Comparison of ENCODE assay signal across 11 cellular contexts in the genomic region with DNA sequence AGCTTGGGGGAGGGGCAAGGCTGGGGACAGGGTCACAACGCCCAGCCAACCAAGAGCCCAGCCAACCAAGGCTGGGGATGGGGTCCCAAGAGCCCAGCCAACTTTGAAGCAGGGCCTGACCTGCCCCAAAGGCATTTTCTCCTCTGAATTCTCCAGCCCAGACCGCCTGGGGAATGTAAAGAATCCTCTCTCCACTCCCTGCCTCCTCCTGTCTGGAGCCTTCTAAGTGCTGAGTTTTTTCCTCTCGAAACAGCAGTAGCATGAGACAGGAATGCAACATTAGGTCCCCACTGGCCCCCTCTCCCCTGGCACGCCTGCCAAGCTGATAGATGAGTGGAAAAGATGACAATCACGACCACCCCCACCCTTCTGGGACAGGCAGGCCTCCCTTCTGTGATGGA. TPM values are rescaled to one million over a fixed set of nuclear protein-coding genes. Genes with fewer than 3 reads are reported as not detected.
DNase-seq lines count a peak whose midpoint lies in the region; ATAC-seq and TF ChIP-seq lines count a peak whose summit lies in the region.
"Had no signal": no experiment of that assay in that cellular context is flagged by ENCODE, and none has a peak within 500 bp of the region (broad histone marks: within the 10 kb centered on the region; RNA-seq: fewer than 3 reads in every experiment).

No MANE protein-coding gene starts in this region.

- H3K79me1 ChIP-seq in neuronal stem cell (ENCODE audit: low read depth, low read length): peaks cover 7% of the 10 kb centered on the region

- H2AFZ ChIP-seq in neuronal stem cell (ENCODE audit: low read length): no peak overlapping the region

- H3K14ac ChIP-seq in neuronal stem cell (ENCODE audit: low read length): no peak overlapping the region

- no peak overlapping the region for H4K8ac ChIP-seq in neuronal stem cell (ENCODE audit: low read depth, low read length)

- H4K91ac ChIP-seq in neuronal stem cell (ENCODE audit: low read depth, low read length, poor library complexity): no peak overlapping the region

- peak overlapping the region; percentile 38 for H2AK5ac ChIP-seq in neuronal stem cell (ENCODE audit: low read depth, low read length)

- H3K9me3 ChIP-seq in SJSA1 (replicated peaks): no peaks in the 10 kb centered on the region
- H3K9me3 ChIP-seq in neuronal stem cell (replicated peaks in 1 of 2; ENCODE audit: control insufficient read depth in 2 of 2, insufficient read depth in 1 of 2, low read depth in 1 of 2, low read length in 2 of 2): peaks cover 2 to 4% of the 10 kb centered on the region in 2 donors
- H3K9me3 ChIP-seq: right lobe of liver had no signal

- H3K4me2 ChIP-seq in neuronal stem cell (ENCODE audit: insufficient read depth, low read length, poor library complexity, severe bottlenecking): no peak overlapping the region

- H2BK120ac ChIP-seq in neuronal stem cell (ENCODE audit: low read depth, low read length): no peak overlapping the region

- no peak overlapping the region for H2BK12ac ChIP-seq in neuronal stem cell (ENCODE audit: low read length)

- H3K27me3 ChIP-seq in SJSA1 (replicated peaks): no peaks in the 10 kb centered on the region
- no peaks in the 10 kb centered on the region for H3K27me3 ChIP-seq in neuronal stem cell (ENCODE audit: control insufficient read depth in 3 of 3, insufficient read depth in 3 of 3, low read depth in 1 of 3, low read length in 3 of 3)
- H3K27me3 ChIP-seq: right lobe of liver had no signal

- H3K4ac ChIP-seq in neuronal stem cell (ENCODE audit: low read length): no peak overlapping the region

- DNase-seq in AG10803 (ENCODE audit: low read depth): peak; percentile 74
- peak; percentile 83 to 86 for DNase-seq in SJSA1 (ENCODE audit: low read depth in 1 of 2, low spot score in 2 of 2)
- peak; percentile 63 for DNase-seq in fibroblast of pulmonary artery (ENCODE audit: low read depth)
- DNase-seq in neuronal stem cell (ENCODE audit: low spot score): no peak
- DNase-seq in H4 (ENCODE audit: low spot score): no peak
- no peak for DNase-seq in CD1c-positive myeloid dendritic cell (ENCODE audit: extremely low spot score)
- no peak for DNase-seq in middle frontal gyrus (ENCODE audit: extremely low spot score, low spot score)
- DNase-seq: activated CD4-positive, alpha-beta T cell treated with anti-CD3 and anti-CD28 coated beads for 36 hours; activated naive CD4-positive, alpha-beta T cell treated with Interleukin-2 at 50 U/mL for 16 hours; right lobe of liver had no signal

- H3K9ac ChIP-seq in neuronal stem cell (ENCODE audit: low read depth, low read length, poor library complexity): peak overlapping the region; percentile 38

- H3K4me3 ChIP-seq in AG10803 (ENCODE audit: low read length): no peak overlapping the region
- H3K4me3 ChIP-seq in SJSA1: no peak overlapping the region
- no peak overlapping the region for H3K4me3 ChIP-seq in fibroblast of pulmonary artery (replicated peaks; ENCODE audit: low read depth, low read length)
- H3K4me3 ChIP-seq in neuronal stem cell (ENCODE audit: low read length in 2 of 2): no peak overlapping the region
- H3K4me3 ChIP-seq: right lobe of liver had no signal

- ATAC-seq in HG02623 (IDR thresholded peaks at IDR 0.05; ENCODE audit: unreplicated experiment): no peak
- ATAC-seq: activated CD4-positive, alpha-beta T cell treated with anti-CD3 and anti-CD28 coated beads for 36 hours had no signal

- no CpG with 5 or more reads among the region's 5 CpGs for WGBS in neuronal stem cell (ENCODE audit: extremely low coverage in 2 of 2, insufficient read length in 2 of 2, insufficient replicate concordance in 1 of 2), 2 donors

- H2BK5ac ChIP-seq in neuronal stem cell (ENCODE audit: low read length): peak overlapping the region; percentile 18

- peaks cover 64% of the 10 kb centered on the region for H3K36me3 ChIP-seq in SJSA1
- peaks cover 26 to 85% of the 10 kb centered on the region in 2 donors for H3K36me3 ChIP-seq in neuronal stem cell (replicated peaks in 1 of 2; ENCODE audit: control insufficient read depth in 2 of 2, insufficient read depth in 2 of 2, low read length in 2 of 2)

- H3K27ac ChIP-seq in SJSA1: peak overlapping the region; percentile 92
- H3K27ac ChIP-seq in neuronal stem cell (replicated peaks; ENCODE audit: low read length): peak overlapping the region; percentile 31

- H3K18ac ChIP-seq in neuronal stem cell (ENCODE audit: low read length): peak overlapping the region; percentile 5

- H3K4me1 ChIP-seq in SJSA1 (replicated peaks): peaks cover 69% of the 10 kb centered on the region
- H3K4me1 ChIP-seq in neuronal stem cell (ENCODE audit: control insufficient read depth in 2 of 2, insufficient read depth in 1 of 2, low read depth in 1 of 2, low read length in 2 of 2): peaks cover 4 to 25% of the 10 kb centered on the region in 2 donors

- no peak overlapping the region for H2BK15ac ChIP-seq in neuronal stem cell (ENCODE audit: low read length)

- peak overlapping the region; percentile 57 for H3K23ac ChIP-seq in neuronal stem cell (ENCODE audit: low read depth, low read length, poor library complexity)

- TF ChIP-seq CTCF in AG10803 (conservative IDR thresholded peaks at IDR 0.05; ENCODE audit: low read length): no peak
- TF ChIP-seq CTCF in fibroblast of pulmonary artery (IDR thresholded peaks at IDR 0.05; ENCODE audit: low read length, missing control alignments): no peak

RNA-seq across cellular contexts. Expression of gene C1orf198, which starts 17.0 kb away (rescaled TPM):
- 94.1 and 156 TPM in 2 replicates for total RNA-seq in SJSA1 (2014; rRNA removed; shearing (Covaris generic))
- polyA plus RNA-seq in neuronal stem cell (2013, experiment 1 of 2): 39.0 TPM
- polyA plus RNA-seq in neuronal stem cell (2013, experiment 2 of 2): 39.1 TPM
- total RNA-seq in H4 (2014; rRNA removed; shearing (Covaris generic)): 19.0 and 23.4 TPM in 2 replicates

Comparison
In these comparisons a context has a peak if more than half of its experiments do, and no peak if none do; other contexts are left out.
1. DNase-seq: peak in AG10803 (single experiment), SJSA1 (2 of 2) and fibroblast of pulmonary artery (single experiment); none in neuronal stem cell (single experiment), H4 (single experiment), CD1c-positive myeloid dendritic cell (single experiment) and middle frontal gyrus (single experiment).